In the genomic region with DNA sequence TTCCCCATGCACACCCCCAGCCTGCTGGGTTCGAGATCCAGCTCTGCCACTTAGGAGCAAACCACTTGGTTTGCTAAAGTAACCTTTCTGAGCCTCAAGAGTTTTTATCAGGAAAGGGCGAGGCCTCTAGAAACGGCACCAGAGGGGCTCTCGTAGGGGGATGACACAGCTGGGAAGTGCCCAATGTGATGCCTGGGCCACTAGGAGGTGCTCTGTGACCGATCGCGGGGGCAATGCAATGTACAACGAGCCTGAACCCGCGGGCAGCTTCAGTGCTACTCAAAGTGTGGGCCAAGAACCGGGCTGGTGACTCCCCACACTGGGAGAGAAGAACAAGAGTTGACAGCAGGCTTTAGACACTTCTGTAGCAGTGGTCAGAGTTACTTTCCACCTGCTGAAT, we compare ENCODE assay signal across 8 cellular contexts. TPM values are rescaled to one million over a fixed set of nuclear protein-coding genes. Genes with fewer than 3 reads are reported as not detected.
DNase-seq lines count a peak whose midpoint lies in the region; ATAC-seq and TF ChIP-seq lines count a peak whose summit lies in the region.

No MANE protein-coding gene starts in this region.

- no peak overlapping the region for H3K4me3 ChIP-seq in CD4-positive, alpha-beta memory T cell (ENCODE audit: low read length in 2 of 2)
- no peak overlapping the region for H3K4me3 ChIP-seq in GM23338
- H3K4me3 ChIP-seq in smooth muscle cell: no peak overlapping the region
- H3K4me3 ChIP-seq in body of pancreas: no peak overlapping the region

- H3K4me1 Mint-ChIP-seq in CD4-positive, alpha-beta memory T cell: no peaks in the 10 kb centered on the region
- H3K4me1 Mint-ChIP-seq in GM23338: peaks cover 28% of the 10 kb centered on the region

- H3K4me2 ChIP-seq in GM23338 (no peak overlapping the region), smooth muscle cell (no peak overlapping the region)

- intact Hi-C loops in CD4-positive, alpha-beta memory T cell (cut with micrococcal nuclease): no loop called here
- intact Hi-C loops in body of pancreas (cut with DNase I): no loop called here

- no peaks in the 10 kb centered on the region for H3K9me2 ChIP-seq in GM23338 (ENCODE audit: insufficient read depth)

- H3K4me1 ChIP-seq in CD4-positive, alpha-beta memory T cell (ENCODE audit: insufficient read depth, low read length): no peaks in the 10 kb centered on the region
- H3K4me1 ChIP-seq in GM23338 (ENCODE audit: insufficient read depth): peaks cover 20% of the 10 kb centered on the region
- H3K4me1 ChIP-seq in smooth muscle cell (ENCODE audit: low read depth): peaks cover 9% of the 10 kb centered on the region
- no peaks in the 10 kb centered on the region for H3K4me1 ChIP-seq in body of pancreas

- H3K9me3 ChIP-seq in CD4-positive, alpha-beta memory T cell (ENCODE audit: control insufficient read depth in 1 of 2, low read length in 2 of 2): no peaks in the 10 kb centered on the region
- H3K9me3 ChIP-seq in smooth muscle cell (replicated peaks; ENCODE audit: low read depth) (no peaks in the 10 kb centered on the region), body of pancreas (no peaks in the 10 kb centered on the region)

- H3K79me2 ChIP-seq in GM23338 (replicated peaks; ENCODE audit: insufficient read depth): no peaks in the 10 kb centered on the region
- no peaks in the 10 kb centered on the region for H3K79me2 ChIP-seq in smooth muscle cell (ENCODE audit: low read depth)

- DNase-seq in CD4-positive, alpha-beta memory T cell: peak in 4 of 5 donors; percentile 7 to 19 (median 17)
- DNase-seq in GM23338 (ENCODE audit: low spot score) (peak; percentile 90), T follicular helper cell (ENCODE audit: low read depth) (peak; percentile 4), dermis blood vessel endothelial cell (peak; percentile 47), smooth muscle cell (lab: John Stamatoyannopoulos, UW; ENCODE audit: unreplicated experiment) (no peak), body of pancreas (no peak), SHP77 treated with DMSO at 0.1 percent for 48 hours (lab: John Stamatoyannopoulos, UW) (no peak)

- H3K27me3 Mint-ChIP-seq in CD4-positive, alpha-beta memory T cell: no peaks in the 10 kb centered on the region
- H3K27me3 Mint-ChIP-seq in GM23338 (ENCODE audit: insufficient read depth, low read depth, poor library complexity): peaks cover 11% of the 10 kb centered on the region

- H3K9me3 Mint-ChIP-seq in CD4-positive, alpha-beta memory T cell: peaks cover 0 to 2% (median 0%) of the 10 kb centered on the region in 8 donors
- no peaks in the 10 kb centered on the region for H3K9me3 Mint-ChIP-seq in GM23338

- no peak overlapping the region for H3K4me3 Mint-ChIP-seq in CD4-positive, alpha-beta memory T cell
- H3K4me3 Mint-ChIP-seq in GM23338: no peak overlapping the region

- H3K36me3 ChIP-seq in CD4-positive, alpha-beta memory T cell (ENCODE audit: insufficient read depth, low read length): no peaks in the 10 kb centered on the region
- H3K36me3 ChIP-seq in GM23338 (ENCODE audit: insufficient read depth): no peaks in the 10 kb centered on the region
- no peaks in the 10 kb centered on the region for H3K36me3 ChIP-seq in smooth muscle cell (ENCODE audit: low read depth)
- no peaks in the 10 kb centered on the region for H3K36me3 ChIP-seq in body of pancreas (replicated peaks in 1 of 2; ENCODE audit: insufficient read depth in 1 of 2, low read depth in 2 of 2)

- peak; percentile 79 to 96 for TF ChIP-seq CTCF in GM23338 (conservative IDR thresholded peaks at IDR 0.05; ENCODE audit: low read depth in 2 of 2)
- peak; percentile 30 for TF ChIP-seq CTCF in smooth muscle cell (IDR thresholded peaks at IDR 0.05; ENCODE audit: borderline replicate concordance, insufficient read depth, poor library complexity, severe bottlenecking)
- peak in 3 of 7 experiments; percentile 17 to 29 (median 21) for TF ChIP-seq CTCF in body of pancreas (IDR thresholded peaks at IDR 0.05)

- WGBS in smooth muscle cell (ENCODE audit: low lambda C conversion rate): 25% methylated on average over 11 of the region's 11 CpGs
- WGBS in body of pancreas, 2 donors: 15 to 18% methylated on average over 10 to 11 of the region's 11 CpGs

- no peaks in the 10 kb centered on the region for H3K27me3 ChIP-seq in CD4-positive, alpha-beta memory T cell (ENCODE audit: insufficient read depth, low read length)
- H3K27me3 ChIP-seq in GM23338 (ENCODE audit: insufficient read depth): no peaks in the 10 kb centered on the region
- H3K27me3 ChIP-seq in smooth muscle cell (ENCODE audit: low read depth): no peaks in the 10 kb centered on the region
- H3K27me3 ChIP-seq in body of pancreas: no peaks in the 10 kb centered on the region

- peaks cover 13% of the 10 kb centered on the region for H3F3A ChIP-seq in GM23338 (replicated peaks; ENCODE audit: low read depth)
- H3F3A ChIP-seq in smooth muscle cell (ENCODE audit: low read depth): no peaks in the 10 kb centered on the region

- no peaks in the 10 kb centered on the region for H3K36me3 Mint-ChIP-seq in CD4-positive, alpha-beta memory T cell
- H3K36me3 Mint-ChIP-seq in GM23338 (ENCODE audit: low read depth): no peaks in the 10 kb centered on the region

- no peak overlapping the region for H3K27ac ChIP-seq in CD4-positive, alpha-beta memory T cell (ENCODE audit: low read depth, low read length)
- H3K27ac ChIP-seq in GM23338 (ENCODE audit: low read depth) (0 out of 2 replicates have a peak overlapping the region, but pooled peaks have one; percentile 52), smooth muscle cell (ENCODE audit: low read depth) (no peak overlapping the region), body of pancreas (no peak overlapping the region)

- H4K20me1 ChIP-seq in GM23338 (replicated peaks; ENCODE audit: insufficient read depth) (no peaks in the 10 kb centered on the region), smooth muscle cell (ENCODE audit: low read depth) (no peaks in the 10 kb centered on the region)

- H3K27ac Mint-ChIP-seq in CD4-positive, alpha-beta memory T cell: no peak overlapping the region
- H3K27ac Mint-ChIP-seq in GM23338: no peak overlapping the region; the same call in 1 of the 2 replicates

- no peak overlapping the region for H3K9ac ChIP-seq in smooth muscle cell (ENCODE audit: low read depth)

- POLR2A ChIA-PET in CD4-positive, alpha-beta memory T cell (lab: Charles Lee; ENCODE audit: partially characterized antibody): interaction anchor here (1.4 kb wide), 1 partner anchor 15 kb away, joined by 6 read pairs; a partner anchor contains a TSS

- H2AFZ ChIP-seq in GM23338: no peak overlapping the region
- no peak overlapping the region for H2AFZ ChIP-seq in smooth muscle cell (ENCODE audit: low read depth)

- ATAC-seq in GM23338 (peak; percentile 73), body of pancreas (no peak), HG02588 (IDR thresholded peaks at IDR 0.05; ENCODE audit: unreplicated experiment) (no peak)

- no peak for TF ChIP-seq POLR2A in body of pancreas (IDR thresholded peaks at IDR 0.05)

- CTCF ChIA-PET in CD4-positive, alpha-beta memory T cell (lab: Charles Lee; ENCODE audit: partially characterized antibody): interaction anchor here (0.6 to 1.4 kb wide), 4 partner anchors 23 to 186 kb away, joined by 3 to 6 read pairs (median 4); a partner anchor contains a TSS

TF ChIP-seq in GM23338, 12 proteins besides CTCF, POLR2A, EP300 and RAD21 (continues in another document):
- TF ChIP-seq CREB1 (CRISPR knock-in tag; IDR thresholded peaks at IDR 0.05; ENCODE audit: low read depth): 0 out of 2 replicates have a peak, but pooled peaks have one; percentile 3
- no peak for TF ChIP-seq EZH2phosphoT487 (IDR thresholded peaks at IDR 0.05; ENCODE audit: unreplicated experiment)
- TF ChIP-seq EZH2 (IDR thresholded peaks at IDR 0.05; ENCODE audit: low read depth, unreplicated experiment): no peak

RNA-seq across cellular contexts. Expression of a gene that starts 9.4 kb away (rescaled TPM):
- total RNA-seq in CD4-positive, alpha-beta memory T cell: not detected
- not detected for polyA plus RNA-seq in CD4-positive, alpha-beta memory T cell
- 2.8 and 4.2 TPM in 2 replicates for total RNA-seq in GM23338 (2014; rRNA removed; shearing (Covaris generic))
- polyA plus RNA-seq in GM23338 (2016; fragmentation: Nextera tagmentation; extraction: Ambion mirVana): 4.4 and 6.5 TPM in 2 replicates
- total RNA-seq in dermis blood vessel endothelial cell: not detected in 2 replicates
- total RNA-seq in smooth muscle cell: not detected in 2 replicates
- polyA plus RNA-seq in smooth muscle cell: not detected in 2 replicates
- 10 to 100 TPM in 1 of 2 donors, 1 to 10 TPM in 1; 2.6 to 17.1 TPM for total RNA-seq in body of pancreas

RNA-seq across cellular contexts. Expression of a gene that starts 15.3 kb away (rescaled TPM):
- total RNA-seq in CD4-positive, alpha-beta memory T cell: 10 to 100 TPM; 23.5 to 28.1 TPM
- 10 to 100 TPM; 27.3 to 34.0 TPM for polyA plus RNA-seq in CD4-positive, alpha-beta memory T cell
- total RNA-seq in GM23338 (2014; rRNA removed; shearing (Covaris generic)): 30.0 and 36.4 TPM in 2 replicates
- polyA plus RNA-seq in GM23338 (2016; fragmentation: Nextera tagmentation; extraction: Ambion mirVana) (19.2 and 20.2 TPM in 2 replicates), smooth muscle cell (30.4 and 32.9 TPM in 2 replicates)
- total RNA-seq in dermis blood vessel endothelial cell (30.4 and 36.4 TPM in 2 replicates), smooth muscle cell (22.2 and 22.6 TPM in 2 replicates), body of pancreas (10 to 100 TPM; 20.2 to 26.0 TPM)

RNA-seq across cellular contexts. Expression of a gene that starts 22.6 kb away (rescaled TPM):
- total RNA-seq in CD4-positive, alpha-beta memory T cell: 10 to 100 TPM; 30.7 to 33.2 TPM
- polyA plus RNA-seq in CD4-positive, alpha-beta memory T cell: 10 to 100 TPM; 32.2 to 36.8 TPM
- 13.1 and 20.7 TPM in 2 replicates for total RNA-seq in GM23338 (2014; rRNA removed; shearing (Covaris generic))
- polyA plus RNA-seq in GM23338 (2016; fragmentation: Nextera tagmentation; extraction: Ambion mirVana): 6.3 and 7.5 TPM in 2 replicates
- 34.8 and 35.9 TPM in 2 replicates for total RNA-seq in dermis blood vessel endothelial cell
- 3.8 and 4.2 TPM in 2 replicates for total RNA-seq in smooth muscle cell
- 5.4 and 10.0 TPM in 2 replicates for polyA plus RNA-seq in smooth muscle cell
- total RNA-seq in body of pancreas: 10 to 100 TPM in 1 of 2 donors, 1 to 10 TPM in 1; 7.9 to 24.6 TPM

RNA-seq across cellular contexts. Expression of a gene that starts 41.2 kb away (rescaled TPM):
- 10 to 100 TPM; 10.9 to 13.2 TPM for total RNA-seq in CD4-positive, alpha-beta memory T cell
- 10 to 100 TPM in 1 of 2 donors, 1 to 10 TPM in 1; 6.1 to 19.7 TPM for polyA plus RNA-seq in CD4-positive, alpha-beta memory T cell
- total RNA-seq in GM23338 (2014; rRNA removed; shearing (Covaris generic)): 28.7 and 37.1 TPM in 2 replicates
- polyA plus RNA-seq in GM23338 (2016; fragmentation: Nextera tagmentation; extraction: Ambion mirVana) (19.7 and 24.0 TPM in 2 replicates), smooth muscle cell (9.9 and 15.0 TPM in 2 replicates)
- total RNA-seq in dermis blood vessel endothelial cell (10.4 and 13.3 TPM in 2 replicates), smooth muscle cell (2.9 and 6.2 TPM in 2 replicates), body of pancreas (1 to 10 TPM; 2.0 to 2.9 TPM)

Comparison
In these comparisons a context has a peak if more than half of its experiments do, and no peak if none do; other contexts are left out.
1. DNase-seq: peak in CD4-positive, alpha-beta memory T cell (4 of 5), GM23338 (single experiment), T follicular helper cell (single experiment) and dermis blood vessel endothelial cell (single experiment); none in smooth muscle cell (single experiment), body of pancreas (0 of 4) and SHP77 treated with DMSO at 0.1 percent for 48 hours (single experiment).